Comparison of ENCODE assay signal across 1 cellular context in the genomic region with DNA sequence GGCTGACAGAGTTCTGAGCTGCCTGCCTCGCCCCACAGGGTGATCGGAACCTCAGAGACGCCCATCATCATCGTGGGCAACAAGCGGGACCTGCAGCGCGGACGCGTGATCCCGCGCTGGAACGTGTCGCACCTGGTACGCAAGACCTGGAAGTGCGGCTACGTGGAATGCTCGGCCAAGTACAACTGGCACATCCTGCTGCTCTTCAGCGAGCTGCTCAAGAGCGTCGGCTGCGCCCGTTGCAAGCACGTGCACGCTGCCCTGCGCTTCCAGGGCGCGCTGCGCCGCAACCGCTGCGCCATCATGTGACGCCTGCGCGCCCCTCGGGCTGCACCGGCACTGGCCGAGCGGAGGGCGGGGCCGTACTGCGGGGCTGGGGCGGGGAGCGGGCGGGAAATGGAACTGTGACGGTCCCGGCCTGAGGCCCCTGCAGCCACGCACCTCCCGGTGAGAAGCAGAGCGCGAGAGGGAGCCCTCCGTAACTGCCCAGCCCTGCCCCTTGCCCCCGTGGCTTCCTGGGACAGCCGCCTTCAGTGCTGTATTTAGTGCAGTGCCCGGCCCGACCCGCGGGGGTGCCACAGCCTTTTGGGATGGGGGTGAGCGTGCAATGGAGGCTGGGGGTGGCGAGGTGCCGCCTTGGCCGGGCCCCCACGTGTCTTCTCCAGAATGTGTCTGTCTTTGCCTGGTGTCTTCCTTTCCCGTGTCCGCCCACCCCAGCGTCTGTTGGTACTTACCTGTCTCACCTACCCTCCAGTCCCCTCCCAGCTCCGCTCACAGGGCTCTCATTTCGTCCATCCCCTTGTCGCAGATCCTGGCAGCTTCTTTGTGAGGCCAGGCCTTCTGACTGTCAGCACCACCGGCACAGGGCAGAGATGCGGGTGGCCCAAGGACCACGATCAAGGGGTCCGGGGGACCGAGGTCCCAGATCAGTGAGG.
A peak's percentile ranks its signal among the peaks of the same experiment; 100 is the strongest.
TF ChIP-seq lines count a peak whose summit lies in the region.

No MANE protein-coding gene starts in this region.

TF ChIP-seq in WTC11, 78 proteins besides CTCF, POLR2A, EP300 and RAD21 (continued from another document):
- TF ChIP-seq, protein P1, sequence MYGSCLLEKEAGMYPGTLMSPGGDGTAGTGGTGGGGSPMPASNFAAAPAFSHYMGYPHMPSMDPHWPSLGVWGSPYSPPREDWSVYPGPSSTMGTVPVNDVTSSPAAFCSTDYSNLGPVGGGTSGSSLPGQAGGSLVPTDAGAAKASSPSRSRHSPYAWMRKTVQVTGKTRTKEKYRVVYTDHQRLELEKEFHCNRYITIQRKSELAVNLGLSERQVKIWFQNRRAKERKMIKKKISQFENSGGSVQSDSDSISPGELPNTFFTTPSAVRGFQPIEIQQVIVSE (CRISPR knock-in tag; IDR thresholded peaks at IDR 0.05; ENCODE audit: borderline replicate concordance), result no peak
- TF ChIP-seq, protein P2, sequence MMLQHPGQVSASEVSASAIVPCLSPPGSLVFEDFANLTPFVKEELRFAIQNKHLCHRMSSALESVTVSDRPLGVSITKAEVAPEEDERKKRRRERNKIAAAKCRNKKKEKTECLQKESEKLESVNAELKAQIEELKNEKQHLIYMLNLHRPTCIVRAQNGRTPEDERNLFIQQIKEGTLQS (CRISPR knock-in tag; conservative IDR thresholded peaks at IDR 0.05), result peak; percentile 73
- TF ChIP-seq TCF7 (CRISPR knock-in tag; IDR thresholded peaks at IDR 0.05; ENCODE audit: low read depth) (peak; percentile 96), TEAD1 (CRISPR knock-in tag; IDR thresholded peaks at IDR 0.05) (peak; percentile 97), ZNF138 (CRISPR knock-in tag; conservative IDR thresholded peaks at IDR 0.05) (peak; percentile 97), FOXJ3 (CRISPR knock-in tag; IDR thresholded peaks at IDR 0.05; ENCODE audit: borderline replicate concordance) (no peak), IRF2 (CRISPR knock-in tag; IDR thresholded peaks at IDR 0.05; ENCODE audit: borderline replicate concordance, low read depth) (peak; percentile 88; the same call in 1 of the 2 replicates)
- TF ChIP-seq, protein P3, sequence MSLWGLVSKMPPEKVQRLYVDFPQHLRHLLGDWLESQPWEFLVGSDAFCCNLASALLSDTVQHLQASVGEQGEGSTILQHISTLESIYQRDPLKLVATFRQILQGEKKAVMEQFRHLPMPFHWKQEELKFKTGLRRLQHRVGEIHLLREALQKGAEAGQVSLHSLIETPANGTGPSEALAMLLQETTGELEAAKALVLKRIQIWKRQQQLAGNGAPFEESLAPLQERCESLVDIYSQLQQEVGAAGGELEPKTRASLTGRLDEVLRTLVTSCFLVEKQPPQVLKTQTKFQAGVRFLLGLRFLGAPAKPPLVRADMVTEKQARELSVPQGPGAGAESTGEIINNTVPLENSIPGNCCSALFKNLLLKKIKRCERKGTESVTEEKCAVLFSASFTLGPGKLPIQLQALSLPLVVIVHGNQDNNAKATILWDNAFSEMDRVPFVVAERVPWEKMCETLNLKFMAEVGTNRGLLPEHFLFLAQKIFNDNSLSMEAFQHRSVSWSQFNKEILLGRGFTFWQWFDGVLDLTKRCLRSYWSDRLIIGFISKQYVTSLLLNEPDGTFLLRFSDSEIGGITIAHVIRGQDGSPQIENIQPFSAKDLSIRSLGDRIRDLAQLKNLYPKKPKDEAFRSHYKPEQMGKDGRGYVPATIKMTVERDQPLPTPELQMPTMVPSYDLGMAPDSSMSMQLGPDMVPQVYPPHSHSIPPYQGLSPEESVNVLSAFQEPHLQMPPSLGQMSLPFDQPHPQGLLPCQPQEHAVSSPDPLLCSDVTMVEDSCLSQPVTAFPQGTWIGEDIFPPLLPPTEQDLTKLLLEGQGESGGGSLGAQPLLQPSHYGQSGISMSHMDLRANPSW (CRISPR knock-in tag; conservative IDR thresholded peaks at IDR 0.05; ENCODE audit: low read depth), result peak; percentile 83; the same call in 1 of the 2 replicates
- TF ChIP-seq, protein P4, sequence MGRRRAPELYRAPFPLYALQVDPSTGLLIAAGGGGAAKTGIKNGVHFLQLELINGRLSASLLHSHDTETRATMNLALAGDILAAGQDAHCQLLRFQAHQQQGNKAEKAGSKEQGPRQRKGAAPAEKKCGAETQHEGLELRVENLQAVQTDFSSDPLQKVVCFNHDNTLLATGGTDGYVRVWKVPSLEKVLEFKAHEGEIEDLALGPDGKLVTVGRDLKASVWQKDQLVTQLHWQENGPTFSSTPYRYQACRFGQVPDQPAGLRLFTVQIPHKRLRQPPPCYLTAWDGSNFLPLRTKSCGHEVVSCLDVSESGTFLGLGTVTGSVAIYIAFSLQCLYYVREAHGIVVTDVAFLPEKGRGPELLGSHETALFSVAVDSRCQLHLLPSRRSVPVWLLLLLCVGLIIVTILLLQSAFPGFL (CRISPR knock-in tag; IDR thresholded peaks at IDR 0.05; ENCODE audit: borderline replicate concordance), result no peak; the same call in 1 of the 2 replicates
- TF ChIP-seq, protein P5, sequence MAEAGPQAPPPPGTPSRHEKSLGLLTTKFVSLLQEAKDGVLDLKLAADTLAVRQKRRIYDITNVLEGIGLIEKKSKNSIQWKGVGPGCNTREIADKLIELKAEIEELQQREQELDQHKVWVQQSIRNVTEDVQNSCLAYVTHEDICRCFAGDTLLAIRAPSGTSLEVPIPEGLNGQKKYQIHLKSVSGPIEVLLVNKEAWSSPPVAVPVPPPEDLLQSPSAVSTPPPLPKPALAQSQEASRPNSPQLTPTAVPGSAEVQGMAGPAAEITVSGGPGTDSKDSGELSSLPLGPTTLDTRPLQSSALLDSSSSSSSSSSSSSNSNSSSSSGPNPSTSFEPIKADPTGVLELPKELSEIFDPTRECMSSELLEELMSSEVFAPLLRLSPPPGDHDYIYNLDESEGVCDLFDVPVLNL (CRISPR knock-in tag; IDR thresholded peaks at IDR 0.05; ENCODE audit: borderline replicate concordance, low read depth), result peak; percentile 93
- TF ChIP-seq, protein P6, sequence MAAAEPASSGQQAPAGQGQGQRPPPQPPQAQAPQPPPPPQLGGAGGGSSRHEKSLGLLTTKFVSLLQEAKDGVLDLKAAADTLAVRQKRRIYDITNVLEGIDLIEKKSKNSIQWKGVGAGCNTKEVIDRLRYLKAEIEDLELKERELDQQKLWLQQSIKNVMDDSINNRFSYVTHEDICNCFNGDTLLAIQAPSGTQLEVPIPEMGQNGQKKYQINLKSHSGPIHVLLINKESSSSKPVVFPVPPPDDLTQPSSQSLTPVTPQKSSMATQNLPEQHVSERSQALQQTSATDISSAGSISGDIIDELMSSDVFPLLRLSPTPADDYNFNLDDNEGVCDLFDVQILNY (CRISPR knock-in tag; IDR thresholded peaks at IDR 0.05), result peak; percentile 96
